Comparison of ENCODE assay signal across 1 cellular context in the genomic region with DNA sequence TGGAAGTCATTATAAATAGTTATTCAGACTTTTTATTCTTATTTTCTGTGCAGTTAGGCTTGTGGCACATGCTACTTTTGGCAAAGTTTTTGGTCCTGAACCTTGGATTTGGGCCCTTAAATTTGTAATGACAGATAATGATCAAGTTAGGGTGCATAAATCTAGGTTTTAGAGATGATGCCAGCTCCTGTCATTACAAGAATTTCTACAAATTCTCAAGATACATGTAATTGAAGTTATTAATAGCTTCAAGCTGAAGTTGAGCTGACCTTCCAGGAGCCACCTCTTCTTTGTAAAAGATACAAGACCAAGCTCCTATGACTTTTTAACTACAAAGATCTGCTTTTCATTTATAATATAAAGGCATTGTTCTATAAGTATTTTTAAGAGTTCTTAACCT.
TF ChIP-seq lines count a peak whose summit lies in the region.

No MANE protein-coding gene starts in this region.

TF ChIP-seq in SK-N-SH, 30 proteins besides CTCF, POLR2A, EP300 and RAD21 (continued from another document):
- TF ChIP-seq POLR2AphosphoS5 (IDR thresholded peaks at IDR 0.05; ENCODE audit: low read depth, low read length) (no peak), RCOR1 (IDR thresholded peaks at IDR 0.05; ENCODE audit: low read length) (no peak), RXRA (IDR thresholded peaks at IDR 0.05; ENCODE audit: borderline replicate concordance, low read depth) (no peak), SMC3 (IDR thresholded peaks at IDR 0.05; ENCODE audit: low read depth, low read length) (no peak), GATA2 (CRISPR knock-in tag; IDR thresholded peaks at IDR 0.05) (no peak), TCF12 (IDR thresholded peaks at IDR 0.05) (peak; percentile 69), FOXM1 (IDR thresholded peaks at IDR 0.05; ENCODE audit: low read depth) (0 out of 2 replicates have a peak, but pooled peaks have one; percentile 23)
